In genomic region chr10:124065382-124066155, GRCh38 we compare ENCODE assay signal across 1 cellular context.
TF ChIP-seq lines count a peak whose summit lies in the region.

No MANE protein-coding gene starts in this region.

TF ChIP-seq in H1, 55 proteins besides CTCF, POLR2A, EP300 and RAD21:
- TF ChIP-seq SP2 (IDR thresholded peaks at IDR 0.05; ENCODE audit: low read length) (no peak), E2F6 (IDR thresholded peaks at IDR 0.05) (no peak; the same call in 1 of the 2 replicates), SP1 (IDR thresholded peaks at IDR 0.05; ENCODE audit: low read depth, low read length) (0 out of 2 replicates have a peak, but pooled peaks have one; percentile 23), SIN3A (conservative IDR thresholded peaks at IDR 0.05 in 1 of 2, IDR thresholded peaks at IDR 0.05 in 1 of 2; ENCODE audit: low read depth in 1 of 2, low read length in 2 of 2) (no peak), TCF12 (IDR thresholded peaks at IDR 0.05; ENCODE audit: low read depth, low read length) (no peak), KDM5A (IDR thresholded peaks at IDR 0.05; ENCODE audit: low read length) (no peak), ASH2L (IDR thresholded peaks at IDR 0.05; ENCODE audit: low read length) (peak; percentile 43)
